ENCODE assay signal across 16 cellular contexts in the genomic region with DNA sequence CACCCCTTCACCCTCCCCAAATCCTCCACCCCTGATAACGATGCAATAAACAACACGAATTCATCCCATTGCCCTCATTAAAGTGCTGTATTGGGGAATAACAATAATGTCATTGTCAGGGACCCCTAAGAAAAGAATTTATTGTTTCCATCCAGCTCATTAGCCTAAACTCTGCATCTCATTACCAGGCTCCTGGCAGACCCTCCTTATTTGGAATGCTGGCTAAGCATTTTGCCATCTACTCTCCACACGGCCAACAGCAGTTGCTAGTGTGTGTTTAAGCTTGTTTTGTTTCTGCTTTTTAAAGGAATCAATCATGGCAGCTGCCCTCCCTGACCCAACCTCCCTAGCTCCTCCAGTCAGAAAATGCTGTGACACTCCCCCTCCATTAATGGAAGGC. TPM values are rescaled to one million over a fixed set of nuclear protein-coding genes. Genes with fewer than 3 reads are reported as not detected.
DNase-seq lines count a peak whose midpoint lies in the region; ATAC-seq lines count a peak whose summit lies in the region.
"Had no signal": no experiment of that assay in that cellular context is flagged by ENCODE, and none has a peak within 500 bp of the region (broad histone marks: within the 10 kb centered on the region; RNA-seq: fewer than 3 reads in every experiment).

No MANE protein-coding gene starts in this region.

- POLR2A ChIA-PET in naive thymus-derived CD8-positive, alpha-beta T cell (lab: Charles Lee): no interaction called here

- peak overlapping the region in 2 of 11 experiments; percentile 24 to 58; a peak in 2 of 22 replicates for H3K27ac ChIP-seq in BLaER1 treated with 17β-estradiol and CSF1 and Interleukin-3, amounts not matched to agents 10 nM and 100 nM
- H3K27ac ChIP-seq: GM23248, KMS-11 had no signal

- H3K36me3 ChIP-seq in BLaER1 treated with 17β-estradiol and CSF1 and Interleukin-3, amounts not matched to agents 10 nM and 100 nM: peaks cover 0 to 71% (median 27%) of the 10 kb centered on the region in 11 experiments; a peak in 15 of 22 replicates

- DNase-seq in anterior cingulate cortex (lab: John Stamatoyannopoulos, UW): peak in 38 of 58 donors; percentile 11 to 80 (median 49)
- DNase-seq in head of caudate nucleus: peak in 36 of 42 donors; percentile 32 to 85 (median 66)
- DNase-seq in nucleus accumbens (lab: John Stamatoyannopoulos, UW): peak in 45 of 56 donors; percentile 8 to 78 (median 46)
- DNase-seq in stimulated activated naive CD4-positive, alpha-beta T cell (lab: John Stamatoyannopoulos, UW): no peak
- no peak for DNase-seq in naive thymus-derived CD8-positive, alpha-beta T cell
- no peak for DNase-seq in HUDEP-2 (lab: John Stamatoyannopoulos, UW; ENCODE audit: unreplicated experiment in 76 of 76)
- DNase-seq: CD8-positive, alpha-beta memory T cell; GF-D8; GM23248; NCI-H1092; NCI-H1694 treated with DMSO at 0.1 percent for 48 hours; NCI-H446 treated with DMSO at 0.1 percent for 48 hours had no signal

- H3K9me3 ChIP-seq in BLaER1 treated with 17β-estradiol and CSF1 and Interleukin-3, amounts not matched to agents 10 nM and 100 nM (replicated peaks in 1 of 11): no peaks in the 10 kb centered on the region

- H3K27ac Mint-ChIP-seq in naive thymus-derived CD8-positive, alpha-beta T cell: no peak overlapping the region

- peaks cover 0 to 64% (median 26%) of the 10 kb centered on the region in 3 donors for H3K36me3 Mint-ChIP-seq in naive thymus-derived CD8-positive, alpha-beta T cell

- H3K4me1 Mint-ChIP-seq in naive thymus-derived CD8-positive, alpha-beta T cell: no peaks in the 10 kb centered on the region
- H3K4me1 Mint-ChIP-seq: CD8-positive, alpha-beta memory T cell had no signal

- H3K4me3 ChIP-seq in BLaER1 treated with 17β-estradiol and CSF1 and Interleukin-3, amounts not matched to agents 10 nM and 100 nM: no peak overlapping the region; a peak in 1 of 20 replicates
- H3K4me3 ChIP-seq: GM23248 had no signal

- H4K20me1 ChIP-seq in BLaER1 treated with 17β-estradiol and CSF1 and Interleukin-3, amounts not matched to agents 10 nM and 100 nM: peaks cover 0 to 6% (median 0%) of the 10 kb centered on the region in 11 experiments; a peak in 1 of 22 replicates

- H3K4me1 ChIP-seq in BLaER1 treated with 17β-estradiol and CSF1 and Interleukin-3, amounts not matched to agents 10 nM and 100 nM: peaks cover 27 to 68% (median 56%) of the 10 kb centered on the region in 10 experiments

- intact Hi-C loops in head of caudate nucleus (cut with DNase I): loop anchor here (5.0 kb wide), 2 partner anchors 45 to 305 kb away; a partner anchor contains a TSS

- H3K9ac ChIP-seq in BLaER1 treated with 17β-estradiol and CSF1 and Interleukin-3, amounts not matched to agents 10 nM and 100 nM: peak overlapping the region in 2 of 11 experiments; percentile 6 to 7; a peak in 1 of 22 replicates
- H3K9ac ChIP-seq: GM23248, KMS-11 had no signal

- no peak overlapping the region for H3K4me3 Mint-ChIP-seq in naive thymus-derived CD8-positive, alpha-beta T cell
- H3K4me3 Mint-ChIP-seq: CD8-positive, alpha-beta memory T cell had no signal

- no peaks in the 10 kb centered on the region for H3K9me3 Mint-ChIP-seq in naive thymus-derived CD8-positive, alpha-beta T cell
- H3K9me3 Mint-ChIP-seq: CD8-positive, alpha-beta memory T cell had no signal

- no peaks in the 10 kb centered on the region for H3K27me3 Mint-ChIP-seq in naive thymus-derived CD8-positive, alpha-beta T cell
- H3K27me3 Mint-ChIP-seq: CD8-positive, alpha-beta memory T cell had no signal

- peak overlapping the region in 10 of 11 experiments; percentile 6 to 93 (median 71); a peak in 18 of 22 replicates for H3K4me2 ChIP-seq in BLaER1 treated with 17β-estradiol and CSF1 and Interleukin-3, amounts not matched to agents 10 nM and 100 nM
- H3K4me2 ChIP-seq: KMS-11 had no signal

- ATAC-seq in HG03571 (IDR thresholded peaks at IDR 0.05; ENCODE audit: unreplicated experiment): no peak
- ATAC-seq in naive thymus-derived CD8-positive, alpha-beta T cell: no peak
- ATAC-seq: HepG2 had no signal

- no peaks in the 10 kb centered on the region for H3K27me3 ChIP-seq in BLaER1 treated with 17β-estradiol and CSF1 and Interleukin-3, amounts not matched to agents 10 nM and 100 nM

RNA-seq across cellular contexts. Expression of a gene that starts 43.5 kb away (rescaled TPM):
- total RNA-seq in naive thymus-derived CD8-positive, alpha-beta T cell: 10 to 100 TPM; 11.9 to 13.5 TPM
- polyA plus RNA-seq in naive thymus-derived CD8-positive, alpha-beta T cell: 10 to 100 TPM in 2 of 3 donors, 1 to 10 TPM in 1; 8.9 to 16.3 (median 15.6) TPM

Comparison
In these comparisons a context has a peak if more than half of its experiments do, and no peak if none do; other contexts are left out.
1. DNase-seq: peak in anterior cingulate cortex (38 of 58), head of caudate nucleus (36 of 42) and nucleus accumbens (45 of 56); none in stimulated activated naive CD4-positive, alpha-beta T cell (0 of 6), naive thymus-derived CD8-positive, alpha-beta T cell (0 of 10) and HUDEP-2 (0 of 76).